Comparison of ENCODE assay signal across 9 cellular contexts in genomic region chr12:6753772-6754356, GRCh38. TPM values are rescaled to one million over a fixed set of nuclear protein-coding genes. Genes with fewer than 3 reads are reported as not detected.
DNase-seq lines count a peak whose midpoint lies in the region; ATAC-seq and TF ChIP-seq lines count a peak whose summit lies in the region.
"Had no signal": no experiment of that assay in that cellular context is flagged by ENCODE, and none has a peak within 500 bp of the region (broad histone marks: within the 10 kb centered on the region; RNA-seq: fewer than 3 reads in every experiment).

No MANE protein-coding gene starts in this region.

- H3K79me2 ChIP-seq in smooth muscle cell (ENCODE audit: low read depth) = peaks cover 26% of the 10 kb centered on the region

- H3K9ac ChIP-seq in smooth muscle cell (ENCODE audit: low read depth) = no peak overlapping the region

- H3K27ac ChIP-seq in WERI-Rb-1 (peak overlapping the region; percentile 97), right cardiac atrium (ENCODE audit: low read length) (peak overlapping the region; percentile 45), smooth muscle cell (ENCODE audit: low read depth) (no peak overlapping the region)

- H3K4me2 ChIP-seq in smooth muscle cell = peak overlapping the region; percentile 67

- peaks cover 27% of the 10 kb centered on the region for H4K20me1 ChIP-seq in smooth muscle cell (ENCODE audit: low read depth)

- H2AFZ ChIP-seq in smooth muscle cell (ENCODE audit: low read depth) = no peak overlapping the region

- H3F3A ChIP-seq in smooth muscle cell (ENCODE audit: low read depth) = peaks cover 4% of the 10 kb centered on the region

- H3K36me3 ChIP-seq in WERI-Rb-1 = peaks cover 37% of the 10 kb centered on the region
- H3K36me3 ChIP-seq in smooth muscle cell (ENCODE audit: low read depth) = peaks cover 5% of the 10 kb centered on the region
- H3K36me3 ChIP-seq in H7 (replicated peaks; ENCODE audit: control insufficient read depth, insufficient read depth, low read length) = peaks cover 25% of the 10 kb centered on the region

- no peaks in the 10 kb centered on the region for H3K4me1 ChIP-seq in right cardiac atrium (ENCODE audit: control insufficient read depth, insufficient read depth, low read length)
- H3K4me1 ChIP-seq in smooth muscle cell (ENCODE audit: low read depth) = peaks cover 12% of the 10 kb centered on the region

- intact Hi-C loops in right cardiac atrium (cut with DNase I) = loop anchor here in 3 of 4 donors (2.0 to 10.0 kb wide), 3 partner anchors 25 to 73 kb away; partner anchors contain the start of genes P3H3 (in 3 of the 3) and GPR162 (in 2 of the 3)

- TF ChIP-seq CTCF in HFF-Myc (IDR thresholded peaks at IDR 0.05; ENCODE audit: low read depth, low read length, missing control alignments) (no peak), WERI-Rb-1 (IDR thresholded peaks at IDR 0.05; ENCODE audit: low read depth, low read length) (no peak), smooth muscle cell (IDR thresholded peaks at IDR 0.05; ENCODE audit: borderline replicate concordance, insufficient read depth, poor library complexity, severe bottlenecking) (no peak)

- 0% methylated on average over 7 of the region's 7 CpGs for WGBS in right cardiac atrium
- WGBS in smooth muscle cell (ENCODE audit: low lambda C conversion rate) = 2% methylated on average over 7 of the region's 7 CpGs

- no peak for DNase-seq in HFF-Myc (ENCODE audit: extremely low read depth, low read depth)
- DNase-seq in WERI-Rb-1 = no peak
- DNase-seq in right cardiac atrium = no peak
- no peak for DNase-seq in smooth muscle cell (lab: John Stamatoyannopoulos, UW; ENCODE audit: unreplicated experiment)
- DNase-seq in H7 = no peak
- DNase-seq in DMS79 (lab: John Stamatoyannopoulos, UW) = no peak
- DNase-seq in NCI-H2107 treated with DMSO at 0.1 percent for 48 hours (lab: John Stamatoyannopoulos, UW; ENCODE audit: unreplicated experiment) = no peak

- H3K27me3 ChIP-seq in WERI-Rb-1 (ENCODE audit: insufficient read depth, low read depth, severe bottlenecking) = no peaks in the 10 kb centered on the region
- H3K27me3 ChIP-seq in right cardiac atrium (ENCODE audit: control insufficient read depth, insufficient read depth) = no peaks in the 10 kb centered on the region
- H3K27me3 ChIP-seq in smooth muscle cell (ENCODE audit: low read depth) = no peaks in the 10 kb centered on the region
- no peaks in the 10 kb centered on the region for H3K27me3 ChIP-seq in H7 (ENCODE audit: control insufficient read depth, insufficient read depth, low read length)

- no peak for ATAC-seq in right cardiac atrium
- ATAC-seq in GM21423 (IDR thresholded peaks at IDR 0.05; ENCODE audit: unreplicated experiment) = no peak

- H3K4me3 ChIP-seq in HFF-Myc (replicated peaks; ENCODE audit: low read depth, low read length) (peak overlapping the region; percentile 91), WERI-Rb-1 (ENCODE audit: low read depth, low read length) (peak overlapping the region; percentile 73), right cardiac atrium (ENCODE audit: low read length) (no peak overlapping the region), smooth muscle cell (no peak overlapping the region), H7 (ENCODE audit: insufficient read depth, low read depth, low read length) (no peak overlapping the region)

- no peaks in the 10 kb centered on the region for H3K9me3 ChIP-seq in WERI-Rb-1 (ENCODE audit: severe bottlenecking)
- no peaks in the 10 kb centered on the region for H3K9me3 ChIP-seq in right cardiac atrium (ENCODE audit: control insufficient read depth, low read length)
- no peaks in the 10 kb centered on the region for H3K9me3 ChIP-seq in smooth muscle cell (replicated peaks; ENCODE audit: low read depth)

RNA-seq across cellular contexts. Expression of gene MLF2, which starts 0.9 kb away (rescaled TPM):
- total RNA-seq in right cardiac atrium (100 to 1,000 TPM; 123 to 135 (median 130) TPM), smooth muscle cell (182 and 185 TPM in 2 replicates)
- polyA plus RNA-seq in right cardiac atrium (146 TPM), smooth muscle cell (381 and 398 TPM in 2 replicates)
- total RNA-seq in H7 (2014; rRNA removed; shearing (Covaris generic)) = 293 and 322 TPM in 2 replicates

RNA-seq across cellular contexts. Expression of gene PTMS, which starts 12.3 kb away (rescaled TPM):
- total RNA-seq in right cardiac atrium (100 to 1,000 TPM; 116 to 161 (median 149) TPM), smooth muscle cell (115 and 125 TPM in 2 replicates)
- polyA plus RNA-seq in right cardiac atrium (244 TPM), smooth muscle cell (379 and 381 TPM in 2 replicates)
- 237 and 270 TPM in 2 replicates for total RNA-seq in H7 (2014; rRNA removed; shearing (Covaris generic))

RNA-seq across cellular contexts. Expression of gene LAG3, which starts 18.5 kb away (rescaled TPM):
- 1 to 10 TPM in 2 of 4 donors, under 1 TPM in 2; 0.28 to 1.1 (median 0.76) TPM for total RNA-seq in right cardiac atrium
- 0.57 TPM for polyA plus RNA-seq in right cardiac atrium
- total RNA-seq in smooth muscle cell = 0.18 and 1.0 TPM in 2 replicates
- 1.7 and 3.7 TPM in 2 replicates for polyA plus RNA-seq in smooth muscle cell
- total RNA-seq in H7 (2014; rRNA removed; shearing (Covaris generic)) = 0.35 and 2.0 TPM in 2 replicates
- total RNA-seq: SK-MEL-5 had no signal

RNA-seq across cellular contexts. Expression of gene COPS7A, which starts 30.0 kb away (rescaled TPM):
- total RNA-seq in right cardiac atrium = 10 to 100 TPM; 60.3 to 71.0 (median 65.9) TPM
- 71.8 TPM for polyA plus RNA-seq in right cardiac atrium
- total RNA-seq in smooth muscle cell = 56.6 and 59.6 TPM in 2 replicates
- 78.0 and 105 TPM in 2 replicates for polyA plus RNA-seq in smooth muscle cell
- total RNA-seq in H7 (2014; rRNA removed; shearing (Covaris generic)) = 72.1 and 77.6 TPM in 2 replicates

RNA-seq across cellular contexts. Expression of gene CD4, which starts 35.5 kb away (rescaled TPM):
- total RNA-seq in right cardiac atrium (10 to 100 TPM; 11.4 to 15.4 (median 13.7) TPM), smooth muscle cell (0.13 and 0.22 TPM in 2 replicates)
- polyA plus RNA-seq in right cardiac atrium (2.5 TPM), smooth muscle cell (1.3 and 2.5 TPM in 2 replicates)
- 0.66 and 0.81 TPM in 2 replicates for total RNA-seq in H7 (2014; rRNA removed; shearing (Covaris generic))

Comparison
In these comparisons a context has a peak if more than half of its experiments do, and no peak if none do; other contexts are left out.
1. H3K4me3 ChIP-seq: peak in HFF-Myc (single experiment) and WERI-Rb-1 (single experiment); none in right cardiac atrium (single experiment), smooth muscle cell (single experiment) and H7 (single experiment).